ENCODE assay signal across 8 cellular contexts in the genomic region with DNA sequence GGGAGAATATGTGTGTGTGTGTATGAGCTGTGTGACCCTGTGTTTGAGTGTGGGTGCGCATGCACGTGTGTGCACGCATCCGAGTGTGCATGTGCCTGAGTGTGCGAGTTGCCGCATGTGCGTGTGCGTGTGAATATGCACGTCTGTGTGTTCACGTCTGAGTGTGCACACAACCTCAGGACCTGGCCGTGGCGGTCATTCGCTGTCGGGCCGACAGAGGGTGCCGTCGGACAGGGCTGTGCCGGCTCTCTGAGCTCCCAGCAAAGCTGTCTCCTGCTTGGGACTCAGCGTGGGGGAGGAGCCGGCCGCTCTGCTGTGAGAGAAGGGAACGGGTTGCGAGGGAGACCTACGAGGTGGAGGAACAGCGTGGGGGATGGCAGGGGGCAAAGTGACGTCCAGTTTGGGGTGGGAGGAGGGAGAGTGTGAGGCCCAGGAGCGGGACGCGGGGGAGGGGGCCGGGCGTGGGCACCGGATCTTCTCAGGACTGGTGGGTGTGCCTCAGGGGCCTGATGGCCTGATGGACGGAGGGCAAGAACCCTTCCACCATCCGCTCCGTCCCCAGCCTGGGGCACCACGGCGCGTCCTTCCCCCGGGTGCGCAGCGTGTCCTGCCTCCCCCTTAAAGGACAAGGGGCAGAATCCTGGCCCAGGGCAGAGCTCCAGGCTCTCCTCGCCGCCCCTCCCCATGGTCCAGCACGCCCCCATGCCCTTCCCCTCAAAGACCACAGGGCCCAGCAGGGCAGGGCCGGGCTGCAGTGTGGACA. TPM values are rescaled to one million over a fixed set of nuclear protein-coding genes. Genes with fewer than 3 reads are reported as not detected.
DNase-seq lines count a peak whose midpoint lies in the region; ATAC-seq, FAIRE-seq and TF ChIP-seq lines count a peak whose summit lies in the region.

No MANE protein-coding gene starts in this region.

- POLR2A ChIA-PET in activated CD4-positive, alpha-beta T cell treated with anti-CD3 and anti-CD28 coated beads, Interleukin-2, amount 10 ng/mL, durations not matched to agents 7 days and 5 days (lab: Charles Lee) = no interaction called here

- CTCF ChIA-PET in activated CD4-positive, alpha-beta T cell treated with anti-CD3 and anti-CD28 coated beads, Interleukin-2, amount 10 ng/mL, durations not matched to agents 7 days and 5 days (lab: Charles Lee) = interaction anchor here (0.6 to 1.9 kb wide), 21 partner anchors 9 to 288 kb away, joined by 3 to 11 read pairs (median 4); partner anchors contain the start of genes BHLHE23 and TCFL5

- no peaks in the 10 kb centered on the region for H3K9me3 ChIP-seq in left lung

- intact Hi-C loops in left lung (cut with DNase I) = no loop called here

- no peaks in the 10 kb centered on the region for H3K36me3 Mint-ChIP-seq in activated CD4-positive, alpha-beta T cell treated with anti-CD3 and anti-CD28 coated beads, Interleukin-2, amount 10 ng/mL, durations not matched to agents 7 days and 5 days (ENCODE audit: low read depth)

- no peaks in the 10 kb centered on the region for H3K9me3 Mint-ChIP-seq in activated CD4-positive, alpha-beta T cell treated with anti-CD3 and anti-CD28 coated beads, Interleukin-2, amount 10 ng/mL, durations not matched to agents 7 days and 5 days

- H3K27me3 ChIP-seq in left lung = peaks cover 37 to 88% of the 10 kb centered on the region in 2 donors

- H3K27ac ChIP-seq in coronary artery (no peak overlapping the region), left lung (no peak overlapping the region)

- H3K4me3 ChIP-seq in coronary artery (peak overlapping the region; percentile 68), left lung (no peak overlapping the region)

- DNase-seq in GM12892 (ENCODE audit: insufficient read length) = peak; percentile 96
- peak; percentile 69 to 94 for DNase-seq in NCI-H526 (lab: John Stamatoyannopoulos, UW)
- peak; percentile 86 for DNase-seq in activated CD4-positive, alpha-beta T cell treated with anti-CD3 and anti-CD28 coated beads, Interleukin-2, amount 10 ng/mL, durations not matched to agents 7 days and 5 days
- peak; percentile 88 for DNase-seq in coronary artery (ENCODE audit: low spot score)
- DNase-seq in left lung = peak; percentile 84 to 95
- DNase-seq in stimulated activated CD4-positive, alpha-beta T cell treated with anti-CD3 and anti-CD28 coated beads, Interleukin-4, amount 100 ng/mL, for 1 hour = peak; percentile 86

- no peak overlapping the region for H3K4me3 Mint-ChIP-seq in activated CD4-positive, alpha-beta T cell treated with anti-CD3 and anti-CD28 coated beads, Interleukin-2, amount 10 ng/mL, durations not matched to agents 7 days and 5 days

- no peaks in the 10 kb centered on the region for H3K36me3 ChIP-seq in left lung

- peaks cover 19% of the 10 kb centered on the region for H3K4me1 Mint-ChIP-seq in activated CD4-positive, alpha-beta T cell treated with anti-CD3 and anti-CD28 coated beads, Interleukin-2, amount 10 ng/mL, durations not matched to agents 7 days and 5 days

- ATAC-seq in HG03280 (IDR thresholded peaks at IDR 0.05; ENCODE audit: unreplicated experiment) = peak; percentile 67
- peak; percentile 99 for ATAC-seq in left lung
- ATAC-seq in GM19395 (IDR thresholded peaks at IDR 0.05; ENCODE audit: unreplicated experiment) = no peak

- no peak overlapping the region for H3K27ac Mint-ChIP-seq in activated CD4-positive, alpha-beta T cell treated with anti-CD3 and anti-CD28 coated beads, Interleukin-2, amount 10 ng/mL, durations not matched to agents 7 days and 5 days

- peaks cover 45% of the 10 kb centered on the region for H3K27me3 Mint-ChIP-seq in activated CD4-positive, alpha-beta T cell treated with anti-CD3 and anti-CD28 coated beads, Interleukin-2, amount 10 ng/mL, durations not matched to agents 7 days and 5 days

- peak; percentile 90 for FAIRE-seq in GM12892 (lab: Jason Lieb, UNC)

- no peak for TF ChIP-seq POLR2A in GM12892 (IDR thresholded peaks at IDR 0.05; ENCODE audit: low read depth, low read length)

- TF ChIP-seq CTCF in coronary artery (IDR thresholded peaks at IDR 0.05) (peak; percentile 91), left lung (IDR thresholded peaks at IDR 0.05) (peak; percentile 78 to 82)

- H3K4me1 ChIP-seq in left lung = peaks cover 4 to 8% of the 10 kb centered on the region in 2 donors

RNA-seq across cellular contexts. Expression of gene SLC17A9, which starts 19.9 kb away (rescaled TPM):
- polyA plus RNA-seq in GM12892 (2012; ENCODE audit: missing spikeins) = 45.0 TPM
- 10 to 100 TPM; 11.6 to 12.6 TPM for total RNA-seq in activated CD4-positive, alpha-beta T cell treated with anti-CD3 and anti-CD28 coated beads, Interleukin-2, amount 10 ng/mL, durations not matched to agents 7 days and 5 days
- 10 to 100 TPM; 16.1 to 18.1 TPM for total RNA-seq in left lung

RNA-seq across cellular contexts. Expression of gene BHLHE23, which starts 34.3 kb away (rescaled TPM):
- polyA plus RNA-seq in GM12892 (2012; ENCODE audit: missing spikeins) = not detected
- not detected for total RNA-seq in activated CD4-positive, alpha-beta T cell treated with anti-CD3 and anti-CD28 coated beads, Interleukin-2, amount 10 ng/mL, durations not matched to agents 7 days and 5 days
- total RNA-seq in left lung = not detected

RNA-seq across cellular contexts. Expression of gene GID8, which starts 34.5 kb away (rescaled TPM):
- 24.1 TPM for polyA plus RNA-seq in GM12892 (2012; ENCODE audit: missing spikeins)
- 10 to 100 TPM; 32.5 to 35.1 TPM for total RNA-seq in activated CD4-positive, alpha-beta T cell treated with anti-CD3 and anti-CD28 coated beads, Interleukin-2, amount 10 ng/mL, durations not matched to agents 7 days and 5 days
- total RNA-seq in left lung = 10 to 100 TPM; 24.5 to 25.4 TPM

RNA-seq across cellular contexts. Expression of gene DIDO1, which starts 46.1 kb away (rescaled TPM):
- polyA plus RNA-seq in GM12892 (2012; ENCODE audit: missing spikeins) = 26.5 TPM
- 10 to 100 TPM; 78.3 to 79.4 TPM for total RNA-seq in activated CD4-positive, alpha-beta T cell treated with anti-CD3 and anti-CD28 coated beads, Interleukin-2, amount 10 ng/mL, durations not matched to agents 7 days and 5 days
- total RNA-seq in left lung = 10 to 100 TPM; 38.1 to 45.7 TPM
